ENCODE assay signal across 9 cellular contexts in the genomic region with DNA sequence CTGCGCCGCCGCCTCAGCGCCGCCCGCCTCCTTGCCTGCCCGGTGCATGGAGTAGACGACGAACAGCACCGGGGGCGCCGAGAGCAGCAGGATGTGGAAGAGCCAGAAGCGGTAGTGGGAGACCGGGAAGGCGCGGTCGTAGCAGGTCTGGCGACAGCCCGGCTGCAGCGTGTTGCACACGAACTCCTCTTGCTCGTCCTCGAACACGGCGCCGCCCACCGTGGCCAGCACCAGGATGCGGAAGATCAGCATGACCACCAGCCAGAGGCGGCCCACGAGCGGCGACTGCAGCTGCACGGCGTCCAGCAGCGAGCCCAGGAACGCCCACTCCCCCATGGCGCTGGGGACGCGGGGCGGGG. TPM values are rescaled to one million over a fixed set of nuclear protein-coding genes. Genes with fewer than 3 reads are reported as not detected.
DNase-seq lines count a peak whose midpoint lies in the region; ATAC-seq, FAIRE-seq and TF ChIP-seq lines count a peak whose summit lies in the region.
"Had no signal": no experiment of that assay in that cellular context is flagged by ENCODE, and none has a peak within 500 bp of the region (broad histone marks: within the 10 kb centered on the region; RNA-seq: fewer than 3 reads in every experiment).

No MANE protein-coding gene starts in this region.

- FAIRE-seq in pancreas (lab: Jason Lieb, UNC) = no peak

- H3K27ac ChIP-seq in esophagus muscularis mucosa (replicated peaks in 1 of 4) (no peak overlapping the region), pancreas (no peak overlapping the region), substantia nigra (ENCODE audit: low read depth, low read length, poor library complexity, severe bottlenecking) (no peak overlapping the region)

- 19% methylated on average over 5 of the region's 40 CpGs for WGBS in esophagus muscularis mucosa
- WGBS in pancreas, 2 donors = 6 to 10% methylated on average over 39 to 40 of the region's 40 CpGs

- TF ChIP-seq CTCF in GM12865 (IDR thresholded peaks at IDR 0.05; ENCODE audit: insufficient read depth, low read depth, low read length, missing control alignments) (no peak), esophagus muscularis mucosa (IDR thresholded peaks at IDR 0.05) (no peak), pancreas (IDR thresholded peaks at IDR 0.05) (no peak)

- H3K9me3 ChIP-seq in esophagus muscularis mucosa (no peaks in the 10 kb centered on the region), pancreas (no peaks in the 10 kb centered on the region)

- H3K4me3 ChIP-seq in GM12865 (ENCODE audit: low read depth, low read length) = peak overlapping the region; percentile 55
- H3K4me3 ChIP-seq in esophagus muscularis mucosa = peak overlapping the region; percentile 57 to 68 (median 60)
- peak overlapping the region; percentile 46 to 65 (median 49) for H3K4me3 ChIP-seq in pancreas

- no peak for TF ChIP-seq POLR2A in esophagus muscularis mucosa (IDR thresholded peaks at IDR 0.05; ENCODE audit: low read depth)

- DNase-seq in GM12865 (ENCODE audit: low read depth) (no peak), NOMO-1 treated with dmso at 0.1 percent for 144 hours (lab: John Stamatoyannopoulos, UW; ENCODE audit: unreplicated experiment) (peak; percentile 20), esophagus muscularis mucosa (ENCODE audit: extremely low spot score) (no peak), pancreas (peak in 2 of 6 donors; percentile 43 to 79), SIG-M5 (lab: John Stamatoyannopoulos, UW) (no peak), substantia nigra (lab: John Stamatoyannopoulos, UW) (no peak)

- peaks cover 0 to 8% (median 0%) of the 10 kb centered on the region in 4 donors for H3K27me3 ChIP-seq in esophagus muscularis mucosa
- no peaks in the 10 kb centered on the region for H3K27me3 ChIP-seq in pancreas

- H3K4me1 ChIP-seq in esophagus muscularis mucosa (peaks cover 10 to 40% (median 26%) of the 10 kb centered on the region in 4 donors), pancreas (peaks cover 0 to 7% (median 0%) of the 10 kb centered on the region in 3 donors)

- no peak for ATAC-seq in pancreas
- no peak for ATAC-seq in GM18907 (IDR thresholded peaks at IDR 0.05; ENCODE audit: unreplicated experiment)
- no peak for ATAC-seq in GM21423 (IDR thresholded peaks at IDR 0.05; ENCODE audit: unreplicated experiment)

- intact Hi-C loops in esophagus muscularis mucosa (cut with DNase I) (loop anchor here (5.0 kb wide), 1 partner anchor 39 kb away; no protein-coding TSS in a partner anchor), pancreas (cut with DNase I) (loop anchor here in 2 of 3 donors (10.0 kb wide), 2 partner anchors 51 to 191 kb away; a partner anchor contains a TSS)

- no peak for TF ChIP-seq EP300 in esophagus muscularis mucosa (IDR thresholded peaks at IDR 0.05)

- H3K36me3 ChIP-seq in esophagus muscularis mucosa (no peaks in the 10 kb centered on the region), pancreas (no peaks in the 10 kb centered on the region)

RNA-seq across cellular contexts. Expression of a gene that starts 1.1 kb away (rescaled TPM):
- total RNA-seq in esophagus muscularis mucosa (under 1 TPM in 2 of 4 donors, not detected in 2; 0.40 to 0.50 TPM), pancreas (under 1 TPM in 5 of 6 donors, not detected in 1; 0.19 to 0.67 (median 0.40) TPM)
- polyA plus RNA-seq in pancreas = under 1 TPM in 1 of 2 donors, not detected in 1; 0.09 TPM
- total RNA-seq: SK-MEL-5 had no signal

RNA-seq across cellular contexts. Expression of a gene that starts 54.2 kb away (rescaled TPM):
- total RNA-seq in esophagus muscularis mucosa (1 to 10 TPM in 1 of 4 donors, under 1 TPM in 3; under 0.01 to 1.4 (median 0.30) TPM), pancreas (1 to 10 TPM in 3 of 6 donors, under 1 TPM in 3; 0.19 to 4.4 (median 1.2) TPM)
- under 1 TPM; 0.42 to 0.76 TPM for polyA plus RNA-seq in pancreas

RNA-seq across cellular contexts. Expression of a gene that starts 54.5 kb away (rescaled TPM):
- total RNA-seq in esophagus muscularis mucosa = 10 to 100 TPM; 26.2 to 53.5 (median 52.2) TPM
- 10 to 100 TPM in 3 of 6 donors, 1 to 10 TPM in 3; 6.8 to 19.7 (median 10.1) TPM for total RNA-seq in pancreas
- polyA plus RNA-seq in pancreas = 10 to 100 TPM; 14.7 to 15.0 TPM
